ENCODE assay signal across 15 cellular contexts in the genomic region with DNA sequence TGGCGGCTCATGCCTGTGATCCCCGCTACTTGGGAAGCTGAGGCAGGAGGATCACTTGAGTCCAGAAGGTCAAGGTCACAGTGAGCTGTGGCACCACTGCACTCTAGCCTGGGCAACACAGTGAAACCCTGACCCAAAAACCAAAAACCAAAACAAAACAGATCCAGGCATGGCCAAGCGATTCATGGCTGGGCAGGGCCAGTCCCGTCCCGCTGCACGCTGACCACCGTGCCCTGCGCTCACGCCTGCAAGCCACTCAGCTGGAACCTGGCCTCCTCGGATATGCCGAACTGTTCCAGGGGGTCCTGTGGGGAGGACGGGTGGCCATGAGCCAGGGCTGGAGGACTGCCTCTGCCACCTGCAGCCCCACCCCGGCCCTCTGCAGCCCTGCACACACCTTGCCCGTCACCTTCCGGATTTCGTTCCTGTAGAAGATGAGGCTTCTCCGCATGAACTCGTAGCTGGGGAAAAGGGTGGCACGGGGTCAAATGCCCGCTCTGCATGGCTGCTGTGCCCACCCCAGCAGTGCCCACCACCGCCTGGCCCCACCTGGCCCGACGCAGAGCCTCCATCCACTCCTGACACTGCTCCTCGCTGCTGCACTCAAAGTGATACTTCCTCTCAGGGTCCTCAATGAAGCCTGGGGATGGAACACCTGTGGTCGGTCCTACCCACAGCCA. TPM values are rescaled to one million over a fixed set of nuclear protein-coding genes. Genes with fewer than 3 reads are reported as not detected.
DNase-seq lines count a peak whose midpoint lies in the region; ATAC-seq and TF ChIP-seq lines count a peak whose summit lies in the region.
"Had no signal": no experiment of that assay in that cellular context is flagged by ENCODE, and none has a peak within 500 bp of the region (broad histone marks: within the 10 kb centered on the region; RNA-seq: fewer than 3 reads in every experiment).

No MANE protein-coding gene starts in this region.

- peaks cover 29% of the 10 kb centered on the region for H3K79me2 ChIP-seq in OCI-LY1 (ENCODE audit: insufficient read depth, low read length)
- peaks cover 66% of the 10 kb centered on the region for H3K79me2 ChIP-seq in GM23248 (ENCODE audit: insufficient read depth)

- in situ Hi-C loops in GM23248 (cut with MboI) = no loop called here

- no peaks in the 10 kb centered on the region for H3K9me2 ChIP-seq in OCI-LY1 (ENCODE audit: low read depth, low read length)
- H3K9me2 ChIP-seq in GM23248 (ENCODE audit: insufficient read depth) = no peaks in the 10 kb centered on the region

- H3K4me1 ChIP-seq in OCI-LY1 (ENCODE audit: insufficient read depth, low read length, severe bottlenecking) (peaks cover 61% of the 10 kb centered on the region), GM23248 (ENCODE audit: insufficient read depth) (peaks cover 14% of the 10 kb centered on the region)

- H3K4me3 ChIP-seq in OCI-LY1 (ENCODE audit: low read depth, low read length, poor library complexity, severe bottlenecking) (peak overlapping the region; percentile 94), GM23248 (no peak overlapping the region)
- H3K4me3 ChIP-seq: PC-9 had no signal

- H3K9ac ChIP-seq in OCI-LY1 (ENCODE audit: low read length) (peak overlapping the region; percentile 18; the same call in 1 of the 2 replicates), GM23248 (no peak overlapping the region)

- POLR2A ChIA-PET in activated CD4-positive, alpha-beta T cell treated with anti-CD3 and anti-CD28 coated beads for 36 hours (lab: Charles Lee) = interaction anchor here (0.6 kb wide), 1 partner anchor 198 kb away, joined by 4 read pairs; no protein-coding TSS in a partner anchor

- H3K9me3 Mint-ChIP-seq in activated CD4-positive, alpha-beta T cell treated with anti-CD3 and anti-CD28 coated beads for 36 hours (ENCODE audit: low read depth) = no peaks in the 10 kb centered on the region
- H3K9me3 Mint-ChIP-seq in chondrocyte (ENCODE audit: low read depth) (no peaks in the 10 kb centered on the region), progenitor cell of endocrine pancreas (ENCODE audit: low read depth) (no peaks in the 10 kb centered on the region)

- H3K27me3 Mint-ChIP-seq in activated CD4-positive, alpha-beta T cell treated with anti-CD3 and anti-CD28 coated beads for 36 hours = no peaks in the 10 kb centered on the region
- H3K27me3 Mint-ChIP-seq in chondrocyte (ENCODE audit: low read depth) (no peaks in the 10 kb centered on the region), progenitor cell of endocrine pancreas (no peaks in the 10 kb centered on the region)

- H3K4me3 Mint-ChIP-seq in activated CD4-positive, alpha-beta T cell treated with anti-CD3 and anti-CD28 coated beads for 36 hours = peak overlapping the region; percentile 94
- H3K4me3 Mint-ChIP-seq in chondrocyte (ENCODE audit: unreplicated experiment) = no peak overlapping the region
- peak overlapping the region; percentile 95 for H3K4me3 Mint-ChIP-seq in progenitor cell of endocrine pancreas (ENCODE audit: low read depth)

- H3K27me3 ChIP-seq in OCI-LY1 (ENCODE audit: insufficient read depth, low read length) (no peaks in the 10 kb centered on the region), GM23248 (replicated peaks; ENCODE audit: insufficient read depth) (no peaks in the 10 kb centered on the region)
- H3K27me3 ChIP-seq: heart left ventricle had no signal

- H3K27ac ChIP-seq in OCI-LY1 (ENCODE audit: low read depth, low read length, poor library complexity, severe bottlenecking) (peak overlapping the region; percentile 83), GM23248 (no peak overlapping the region)
- H3K27ac ChIP-seq: epithelial cell of prostate, PC-9 had no signal

- intact Hi-C loops in activated CD4-positive, alpha-beta T cell treated with anti-CD3 and anti-CD28 coated beads for 36 hours (cut with DNase I, micrococcal nuclease) = loop anchor here in 1 of 2 experiments (10.0 kb wide), 1 partner anchor 381 kb away; no protein-coding TSS in a partner anchor

- H3K36me3 ChIP-seq in OCI-LY1 (ENCODE audit: insufficient read depth, low read length) (peaks cover 42% of the 10 kb centered on the region), GM23248 (ENCODE audit: low read depth) (no peaks in the 10 kb centered on the region)

- TF ChIP-seq CTCF in OCI-LY1 (IDR thresholded peaks at IDR 0.05; ENCODE audit: low read length) (no peak), chondrocyte (IDR thresholded peaks at IDR 0.05) (no peak), progenitor cell of endocrine pancreas (IDR thresholded peaks at IDR 0.05; ENCODE audit: unreplicated experiment) (no peak)

- peak overlapping the region; percentile 70 for H3K27ac Mint-ChIP-seq in activated CD4-positive, alpha-beta T cell treated with anti-CD3 and anti-CD28 coated beads for 36 hours
- peak overlapping the region; percentile 57 for H3K27ac Mint-ChIP-seq in chondrocyte (ENCODE audit: unreplicated experiment)
- no peak overlapping the region for H3K27ac Mint-ChIP-seq in progenitor cell of endocrine pancreas

- H3K4me1 Mint-ChIP-seq in activated CD4-positive, alpha-beta T cell treated with anti-CD3 and anti-CD28 coated beads for 36 hours = peaks cover 28% of the 10 kb centered on the region
- H3K4me1 Mint-ChIP-seq in chondrocyte (ENCODE audit: low read depth) = peaks cover 36% of the 10 kb centered on the region
- peaks cover 23% of the 10 kb centered on the region for H3K4me1 Mint-ChIP-seq in progenitor cell of endocrine pancreas (ENCODE audit: low read depth)

- no peaks in the 10 kb centered on the region for H3F3A ChIP-seq in OCI-LY1 (ENCODE audit: insufficient read depth, low read length)
- H3F3A ChIP-seq in GM23248 (ENCODE audit: insufficient read depth) = peaks cover 29% of the 10 kb centered on the region; the same call in 1 of the 2 replicates

- H3K4me2 ChIP-seq in OCI-LY1 (ENCODE audit: low read length) (peak overlapping the region; percentile 64), GM23248 (ENCODE audit: unreplicated experiment) (no peak overlapping the region)
- H3K4me2 ChIP-seq: PC-9 had no signal

- peaks cover 47% of the 10 kb centered on the region for H3K36me3 Mint-ChIP-seq in activated CD4-positive, alpha-beta T cell treated with anti-CD3 and anti-CD28 coated beads for 36 hours (ENCODE audit: low read depth)
- peaks cover 5% of the 10 kb centered on the region for H3K36me3 Mint-ChIP-seq in chondrocyte (ENCODE audit: low read depth)
- H3K36me3 Mint-ChIP-seq in progenitor cell of endocrine pancreas (ENCODE audit: insufficient read depth) = peaks cover 8% of the 10 kb centered on the region

- CTCF ChIA-PET in activated CD4-positive, alpha-beta T cell treated with anti-CD3 and anti-CD28 coated beads for 36 hours (lab: Charles Lee) = interaction anchor here (0.7 to 1.0 kb wide), 2 partner anchors 26 to 82 kb away, joined by 3 read pairs; partner anchors contain the start of gene AP3D1

- WGBS in GM23248 (ENCODE audit: low coverage in 1 of 2, low lambda C conversion rate in 2 of 2, missing lambda C conversion rate in 2 of 2), 2 experiments = 91 to 93% methylated on average over 24 to 25 of the region's 25 CpGs

- H2AFZ ChIP-seq in OCI-LY1 (ENCODE audit: low read length) = no peak overlapping the region
- H2AFZ ChIP-seq in GM23248 = no peak overlapping the region
- H2AFZ ChIP-seq: PC-9 had no signal

- H3K9me3 ChIP-seq in OCI-LY1 (ENCODE audit: low read length) (no peaks in the 10 kb centered on the region), GM23248 (ENCODE audit: low read depth) (no peaks in the 10 kb centered on the region)
- H3K9me3 ChIP-seq: heart left ventricle had no signal

- H4K20me1 ChIP-seq in OCI-LY1 (ENCODE audit: insufficient read depth, low read length) (no peaks in the 10 kb centered on the region), GM23248 (ENCODE audit: insufficient read depth) (peaks cover 4% of the 10 kb centered on the region; the same call in 1 of the 2 replicates)

- ATAC-seq in activated CD4-positive, alpha-beta T cell treated with anti-CD3 and anti-CD28 coated beads for 36 hours = no peak
- ATAC-seq: heart left ventricle had no signal

- no peak for DNase-seq in activated CD4-positive, alpha-beta T cell treated with anti-CD3 and anti-CD28 coated beads for 36 hours
- no peak for DNase-seq in activated CD4-positive, alpha-beta T cell treated with anti-CD3 and anti-CD28 coated beads for 48 hours
- DNase-seq in chondrocyte (ENCODE audit: low spot score) (no peak), progenitor cell of endocrine pancreas (ENCODE audit: low spot score, unreplicated experiment) (no peak), OCI-M2 (lab: John Stamatoyannopoulos, UW; ENCODE audit: unreplicated experiment) (no peak), occipital lobe (lab: John Stamatoyannopoulos, UW) (no peak), GM23248 (no peak)
- DNase-seq: ACHN; activated CD8-positive, alpha-beta memory T cell treated with anti-CD3 and anti-CD28 coated beads, Interleukin-2, amount 50 U/mL, for 48 hours; DMS79; heart left ventricle; MV-4-11; PC-9 had no signal

RNA-seq across cellular contexts. Expression of gene PLEKHJ1, which starts 2.4 kb away (rescaled TPM):
- 10 to 100 TPM; 38.4 to 61.8 TPM for total RNA-seq in activated CD4-positive, alpha-beta T cell treated with anti-CD3 and anti-CD28 coated beads for 36 hours
- total RNA-seq in chondrocyte (36.6 to 45.4 TPM (median 42.4 TPM) in 3 replicates), progenitor cell of endocrine pancreas (116 and 119 TPM in 2 replicates), occipital lobe (35.7 TPM)
- total RNA-seq in GM23248 (2014; rRNA removed; shearing (Covaris generic)) = 68.3 and 85.1 TPM in 2 replicates
- 62.3 and 69.5 TPM in 2 replicates for polyA plus RNA-seq in GM23248 (2016; fragmentation: Nextera tagmentation; extraction: Ambion mirVana)

RNA-seq across cellular contexts. Expression of gene SF3A2, which starts 2.9 kb away (rescaled TPM):
- total RNA-seq in activated CD4-positive, alpha-beta T cell treated with anti-CD3 and anti-CD28 coated beads for 36 hours = 100 to 1,000 TPM; 146 to 192 TPM
- total RNA-seq in chondrocyte (71.2 to 81.5 TPM (median 74.9 TPM) in 3 replicates), progenitor cell of endocrine pancreas (152 and 156 TPM in 2 replicates), occipital lobe (26.4 TPM)
- total RNA-seq in GM23248 (2014; rRNA removed; shearing (Covaris generic)) = 20.9 and 26.7 TPM in 2 replicates
- polyA plus RNA-seq in GM23248 (2016; fragmentation: Nextera tagmentation; extraction: Ambion mirVana) = 13.7 and 16.8 TPM in 2 replicates

RNA-seq across cellular contexts. Expression of gene AMH, which starts 15.4 kb away (rescaled TPM):
- total RNA-seq in activated CD4-positive, alpha-beta T cell treated with anti-CD3 and anti-CD28 coated beads for 36 hours = 1 to 10 TPM; 1.9 to 2.7 TPM
- total RNA-seq in chondrocyte (10.2 to 18.8 TPM (median 10.8 TPM) in 3 replicates), progenitor cell of endocrine pancreas (58.4 and 71.3 TPM in 2 replicates), occipital lobe (not detected)
- total RNA-seq in GM23248 (2014; rRNA removed; shearing (Covaris generic)) = not detected in 2 replicates
- polyA plus RNA-seq in GM23248 (2016; fragmentation: Nextera tagmentation; extraction: Ambion mirVana) = not detected in 2 replicates

RNA-seq across cellular contexts. Expression of gene JSRP1, which starts 22.5 kb away (rescaled TPM):
- under 1 TPM; 0.39 to 0.75 TPM for total RNA-seq in activated CD4-positive, alpha-beta T cell treated with anti-CD3 and anti-CD28 coated beads for 36 hours
- total RNA-seq in chondrocyte (0.42 to 0.51 TPM in 2 of 3 replicates, not detected in the other), progenitor cell of endocrine pancreas (1.00 and 1.6 TPM in 2 replicates), occipital lobe (not detected)
- not detected in 2 replicates for total RNA-seq in GM23248 (2014; rRNA removed; shearing (Covaris generic))
- 0.41 TPM in 1 of 2 replicates, not detected in the other for polyA plus RNA-seq in GM23248 (2016; fragmentation: Nextera tagmentation; extraction: Ambion mirVana)

RNA-seq across cellular contexts. Expression of gene PEAK3, which starts 48.2 kb away (rescaled TPM):
- not detected for total RNA-seq in activated CD4-positive, alpha-beta T cell treated with anti-CD3 and anti-CD28 coated beads for 36 hours
- 0.31 to 0.50 TPM (median 0.38 TPM) in 3 replicates for total RNA-seq in chondrocyte
- total RNA-seq in progenitor cell of endocrine pancreas = not detected in 2 replicates
- total RNA-seq in occipital lobe = not detected
- not detected in 2 replicates for total RNA-seq in GM23248 (2014; rRNA removed; shearing (Covaris generic))
- polyA plus RNA-seq in GM23248 (2016; fragmentation: Nextera tagmentation; extraction: Ambion mirVana) = 0.19 TPM in 1 of 2 replicates, not detected in the other
- total RNA-seq: PC-9 had no signal
